ENCODE assay signal across 12 cellular contexts in genomic region chr3:115160295-115160694, GRCh38.
DNase-seq lines count a peak whose midpoint lies in the region; ATAC-seq lines count a peak whose summit lies in the region.
"Had no signal": no experiment of that assay in that cellular context is flagged by ENCODE, and none has a peak within 500 bp of the region (broad histone marks: within the 10 kb centered on the region; RNA-seq: fewer than 3 reads in every experiment).

No MANE protein-coding gene starts in this region.

- ATAC-seq in GM18499 (IDR thresholded peaks at IDR 0.05; ENCODE audit: insufficient read depth, unreplicated experiment) (peak; percentile 99), GM19452 (IDR thresholded peaks at IDR 0.05; ENCODE audit: unreplicated experiment) (peak; percentile 100), HG02870 (IDR thresholded peaks at IDR 0.05; ENCODE audit: unreplicated experiment) (peak; percentile 98), HG03521 (IDR thresholded peaks at IDR 0.05; ENCODE audit: unreplicated experiment) (peak; percentile 99)

- DNase-seq in activated gamma-delta T cell treated with Interleukin-2 at 50 U/mL for 16 hours (no peak), iPS-NIHi7 (ENCODE audit: extremely low spot score) (no peak), Kasumi-1 (lab: John Stamatoyannopoulos, UW) (no peak), COR-L47 (lab: John Stamatoyannopoulos, UW) (no peak)
- DNase-seq: NCI-H2081 treated with DMSO at 0.1 percent for 48 hours; nucleus accumbens; stimulated activated CD4-positive, alpha-beta T cell treated with anti-CD3 and anti-CD28 coated beads, Interleukin-2, amount 100 ng/mL, for 24 hours; substantia nigra had no signal
